In genomic region chr22:30328466-30329049, GRCh38 we compare ENCODE assay signal across 17 cellular contexts. TPM values are rescaled to one million over a fixed set of nuclear protein-coding genes. Genes with fewer than 3 reads are reported as not detected.
DNase-seq lines count a peak whose midpoint lies in the region; ATAC-seq and TF ChIP-seq lines count a peak whose summit lies in the region.
"Had no signal": no experiment of that assay in that cellular context is flagged by ENCODE, and none has a peak within 500 bp of the region (broad histone marks: within the 10 kb centered on the region; RNA-seq: fewer than 3 reads in every experiment).

No MANE protein-coding gene starts in this region.

- peaks cover 40% of the 10 kb centered on the region for H3K36me3 ChIP-seq in mesodermal cell (ENCODE audit: control insufficient read depth, insufficient read depth, low read length)

- H3K4me1 ChIP-seq in mesodermal cell (ENCODE audit: control insufficient read depth, insufficient read depth, low read length, poor library complexity, severe bottlenecking) = peaks cover 28% of the 10 kb centered on the region
- H3K4me1 ChIP-seq in right cardiac atrium (ENCODE audit: control insufficient read depth, insufficient read depth, low read length) = peaks cover 9% of the 10 kb centered on the region

- H3K9me3 ChIP-seq in mesodermal cell (ENCODE audit: control insufficient read depth, low read length) = no peaks in the 10 kb centered on the region
- no peaks in the 10 kb centered on the region for H3K9me3 ChIP-seq in right cardiac atrium (ENCODE audit: control insufficient read depth, low read length)
- H3K9me3 ChIP-seq: BE2C, gastrocnemius medialis, MG63, testis had no signal

- no peaks in the 10 kb centered on the region for H3K27me3 ChIP-seq in right cardiac atrium (ENCODE audit: control insufficient read depth, insufficient read depth)
- H3K27me3 ChIP-seq: BE2C, cardiac muscle cell, gastrocnemius medialis, MG63, testis had no signal

- no peak for ATAC-seq in right cardiac atrium
- no peak for ATAC-seq in HG02610 (IDR thresholded peaks at IDR 0.05; ENCODE audit: unreplicated experiment)
- ATAC-seq: gastrocnemius medialis, GM12878 had no signal

- TF ChIP-seq CTCF in 22Rv1 (IDR thresholded peaks at IDR 0.05) = no peak

- DNase-seq in EH (ENCODE audit: low read depth) = peak; percentile 67
- peak; percentile 51 for DNase-seq in astrocyte of the hippocampus (ENCODE audit: low read depth, low spot score)
- DNase-seq in OCI-M1 (lab: John Stamatoyannopoulos, UW) = no peak
- no peak for DNase-seq in right cardiac atrium
- DNase-seq in AG08395 (ENCODE audit: low spot score) = no peak
- DNase-seq: activated CD4-positive, alpha-beta T cell treated with anti-CD3 and anti-CD28 coated beads, Interleukin-2, amount 10 ng/mL, durations not matched to agents 7 days and 5 days; BE2C; gastrocnemius medialis; MG63; NCI-H774; T1000; testis had no signal

- 83% methylated on average over 2 of the region's 3 CpGs; no CpG with 5 or more reads in 1 of the 2 experiments for WGBS in mesodermal cell (ENCODE audit: insufficient coverage in 2 of 2), 2 experiments
- WGBS in right cardiac atrium = 79% methylated on average over 3 of the region's 3 CpGs

- peak overlapping the region; percentile 81 for H3K27ac ChIP-seq in 22Rv1
- H3K27ac ChIP-seq in mesodermal cell (ENCODE audit: low read depth, low read length, severe bottlenecking) = peak overlapping the region; percentile 77
- no peak overlapping the region for H3K27ac ChIP-seq in right cardiac atrium (ENCODE audit: low read length)
- H3K27ac ChIP-seq: cardiac muscle cell, testis had no signal

- intact Hi-C loops in right cardiac atrium (cut with DNase I) = loop anchor here in 1 of 4 donors (5.0 kb wide), 1 partner anchor 41 kb away; the partner anchor contains the start of gene CASTOR1

- no peak overlapping the region for H3K4me3 ChIP-seq in mesodermal cell (ENCODE audit: extremely low read depth, insufficient read depth, low read length, poor library complexity, severe bottlenecking)
- H3K4me3 ChIP-seq in right cardiac atrium (ENCODE audit: low read length) = no peak overlapping the region
- H3K4me3 ChIP-seq: cardiac muscle cell, gastrocnemius medialis, MG63, testis had no signal

RNA-seq across cellular contexts. Expression of gene TBC1D10A, which starts 1.8 kb away (rescaled TPM):
- polyA plus RNA-seq in mesodermal cell (2013, experiment 1 of 2) = 15.8 TPM
- polyA plus RNA-seq in mesodermal cell (2013, experiment 2 of 2) = 13.3 TPM
- 1 to 10 TPM; 5.6 to 9.1 (median 8.5) TPM for total RNA-seq in right cardiac atrium
- polyA plus RNA-seq in right cardiac atrium = 5.4 TPM

RNA-seq across cellular contexts. Expression of gene SF3A1, which starts 28.1 kb away (rescaled TPM):
- polyA plus RNA-seq in mesodermal cell (2013, experiment 1 of 2) = 114 TPM
- polyA plus RNA-seq in mesodermal cell (2013, experiment 2 of 2) = 95.6 TPM
- total RNA-seq in right cardiac atrium = 100 to 1,000 TPM; 105 to 110 (median 108) TPM
- polyA plus RNA-seq in right cardiac atrium = 16.2 TPM

RNA-seq across cellular contexts. Expression of gene CCDC157, which starts 28.2 kb away (rescaled TPM):
- polyA plus RNA-seq in mesodermal cell (2013, experiment 1 of 2) = 3.0 TPM
- polyA plus RNA-seq in mesodermal cell (2013, experiment 2 of 2) = 2.5 TPM
- total RNA-seq in right cardiac atrium = 1 to 10 TPM in 3 of 4 donors, under 1 TPM in 1; 0.47 to 2.1 (median 1.4) TPM
- polyA plus RNA-seq in right cardiac atrium = 0.66 TPM

RNA-seq across cellular contexts. Expression of gene CASTOR1, which starts 39.3 kb away (rescaled TPM):
- 14.2 TPM for polyA plus RNA-seq in mesodermal cell (2013, experiment 1 of 2)
- polyA plus RNA-seq in mesodermal cell (2013, experiment 2 of 2) = 9.1 TPM
- total RNA-seq in right cardiac atrium = 1 to 10 TPM; 7.0 to 9.0 (median 7.4) TPM
- 6.4 TPM for polyA plus RNA-seq in right cardiac atrium

RNA-seq across cellular contexts. Expression of gene RNF215, which starts 58.7 kb away (rescaled TPM):
- polyA plus RNA-seq in mesodermal cell (2013, experiment 1 of 2) = 21.1 TPM
- polyA plus RNA-seq in mesodermal cell (2013, experiment 2 of 2) = 17.0 TPM
- 10 to 100 TPM in 3 of 4 donors, 1 to 10 TPM in 1; 8.7 to 17.0 (median 12.7) TPM for total RNA-seq in right cardiac atrium
- polyA plus RNA-seq in right cardiac atrium = 5.7 TPM

Comparison
In these comparisons a context has a peak if more than half of its experiments do, and no peak if none do; other contexts are left out.
1. DNase-seq: peak in EH (single experiment) and astrocyte of the hippocampus (single experiment); none in OCI-M1 (single experiment), right cardiac atrium (0 of 3) and AG08395 (single experiment).